ENCODE assay signal across 8 cellular contexts in the genomic region with DNA sequence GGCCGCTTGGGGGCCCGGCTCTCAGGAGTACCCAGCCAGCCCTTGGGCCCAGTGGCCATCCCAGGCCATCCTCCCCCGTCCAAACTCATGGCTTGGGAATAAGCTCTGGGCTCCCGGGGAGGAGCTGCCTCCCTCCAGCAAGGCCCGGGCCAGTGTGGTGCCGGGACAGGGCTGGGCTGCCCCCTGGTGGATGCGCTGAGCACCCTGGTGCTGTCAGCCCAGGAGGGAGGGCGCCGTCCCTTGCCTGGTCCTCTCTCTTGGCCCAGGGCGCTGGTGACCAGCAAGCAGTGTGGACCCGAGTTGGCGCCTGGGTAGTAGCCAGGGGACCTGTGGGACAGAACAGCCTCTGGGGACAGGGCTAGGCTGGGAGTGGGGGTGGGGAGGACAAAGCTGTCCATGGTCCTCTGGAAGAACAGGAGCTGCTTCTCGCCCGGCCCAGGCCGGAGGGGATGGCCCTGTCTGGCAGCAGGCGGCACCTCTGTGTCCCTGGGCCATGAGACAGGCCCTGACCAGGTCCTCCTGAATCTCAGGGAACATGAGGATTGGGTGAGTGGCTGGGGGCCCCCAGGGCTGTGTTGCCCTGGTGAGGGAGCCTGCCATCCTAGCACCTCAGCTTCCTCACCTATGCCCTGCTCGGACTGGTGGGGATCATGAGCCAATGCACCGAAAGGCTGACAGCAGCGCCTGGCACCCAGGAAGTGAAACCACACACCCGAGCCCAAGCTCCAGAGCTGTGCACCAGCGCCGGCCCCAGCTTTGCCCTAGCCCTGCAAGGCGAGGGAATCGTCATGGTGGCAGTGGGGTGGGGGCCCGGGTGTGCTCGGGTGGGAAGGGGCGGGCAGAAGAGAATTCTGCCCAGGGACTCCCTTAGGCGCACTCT. TPM values are rescaled to one million over a fixed set of nuclear protein-coding genes. Genes with fewer than 3 reads are reported as not detected.
DNase-seq lines count a peak whose midpoint lies in the region; ATAC-seq, FAIRE-seq and TF ChIP-seq lines count a peak whose summit lies in the region.

No MANE protein-coding gene starts in this region.

- peaks cover 20% of the 10 kb centered on the region for H3K4me1 ChIP-seq in SJCRH30
- no peaks in the 10 kb centered on the region for H3K4me1 ChIP-seq in pancreas
- peaks cover 0 to 16% (median 8%) of the 10 kb centered on the region in 4 donors for H3K4me1 ChIP-seq in tibial nerve

- TF ChIP-seq CTCF in pancreas (IDR thresholded peaks at IDR 0.05), result peak; percentile 80 to 89 (median 85)
- peak; percentile 87 to 99 (median 93) for TF ChIP-seq CTCF in tibial nerve (IDR thresholded peaks at IDR 0.05)

- FAIRE-seq in frontal cortex (lab: Jason Lieb, UNC), result no peak
- no peak for FAIRE-seq in pancreas (lab: Jason Lieb, UNC)

- H3K9me3 ChIP-seq in SJCRH30 (replicated peaks), result no peaks in the 10 kb centered on the region
- no peaks in the 10 kb centered on the region for H3K9me3 ChIP-seq in pancreas
- no peaks in the 10 kb centered on the region for H3K9me3 ChIP-seq in tibial nerve

- no peak for TF ChIP-seq POLR2A in tibial nerve (IDR thresholded peaks at IDR 0.05)

- DNase-seq in Caki2 (ENCODE audit: low read depth), result peak; percentile 30
- peak; percentile 93 for DNase-seq in HEK293T (ENCODE audit: extremely low spot score)
- DNase-seq in SJCRH30, result peak; percentile 89 to 91
- peak; percentile 91 for DNase-seq in activated effector memory CD4-positive, alpha-beta T cell treated with anti-CD3 and anti-CD28 coated beads, Interleukin-2, amount 50 U/mL, for 16 hours
- DNase-seq in frontal cortex (ENCODE audit: low spot score in 2 of 2), result peak; percentile 89 to 97
- peak; percentile 70 to 95 (median 83) for DNase-seq in pancreas
- peak; percentile 67 to 76 for DNase-seq in tibial nerve (ENCODE audit: low spot score in 2 of 2)

- WGBS in pancreas, 2 donors, result 36 to 42% methylated on average over 28 of the region's 28 CpGs
- WGBS in tibial nerve, 2 donors, result 34 to 39% methylated on average over 12 to 21 of the region's 28 CpGs

- POLR2A ChIA-PET in HEK293T (lab: Yijun Ruan, JAX), result interaction anchor here (0.6 to 2.0 kb wide), 5 partner anchors 9 to 187 kb away, joined by 3 to 18 read pairs (median 4); a partner anchor contains a TSS

- in situ Hi-C loops in Caki2 (cut with HindIII; ENCODE audit: low pct_unique_long_range_greater_than_20kb, low sequenced_read_pairs), result no loop called here

- CTCF ChIA-PET in HEK293T (lab: Yijun Ruan, JAX), result interaction anchor here (0.6 to 2.2 kb wide), 17 partner anchors 10 to 207 kb away, joined by 3 to 65 read pairs (median 4); a partner anchor contains a TSS

- H3K4me3 ChIP-seq in SJCRH30 (no peak overlapping the region), pancreas (no peak overlapping the region), tibial nerve (no peak overlapping the region)

- H3K36me3 ChIP-seq in SJCRH30 (no peaks in the 10 kb centered on the region), pancreas (no peaks in the 10 kb centered on the region), tibial nerve (peaks cover 0 to 10% (median 0%) of the 10 kb centered on the region in 3 donors)

- H3K27me3 ChIP-seq in SJCRH30 (peaks cover 9% of the 10 kb centered on the region; the same call in 1 of the 2 replicates), pancreas (no peaks in the 10 kb centered on the region), tibial nerve (no peaks in the 10 kb centered on the region)

- ATAC-seq in pancreas, result peak; percentile 89 to 98 (median 96)
- ATAC-seq in HG02973 (IDR thresholded peaks at IDR 0.05; ENCODE audit: unreplicated experiment), result no peak

- TF ChIP-seq EP300 in tibial nerve (IDR thresholded peaks at IDR 0.05), result peak; percentile 29 to 64

- H3K27ac ChIP-seq in SJCRH30 (no peak overlapping the region), pancreas (no peak overlapping the region), tibial nerve (peak overlapping the region in 1 of 4 donors; percentile 46)

- intact Hi-C loops in pancreas (cut with DNase I), result loop anchor here in 2 of 3 donors (2.0 to 5.0 kb wide), 2 partner anchors 185 kb away; no protein-coding TSS in a partner anchor

TF ChIP-seq in HEK293T, 16 proteins besides CTCF, POLR2A, EP300 and RAD21:
- no peak for TF ChIP-seq SP1 (IDR thresholded peaks at IDR 0.05)
- TF ChIP-seq HDGF (IDR thresholded peaks at IDR 0.05; ENCODE audit: borderline replicate concordance), result no peak
- no peak for TF ChIP-seq ELF4 (IDR thresholded peaks at IDR 0.05)
- TF ChIP-seq BHLHE40 (IDR thresholded peaks at IDR 0.05; ENCODE audit: borderline replicate concordance), result no peak
- no peak for TF ChIP-seq LEF1 (IDR thresholded peaks at IDR 0.05; ENCODE audit: borderline replicate concordance)

RNA-seq across cellular contexts. Expression of a gene that starts 9.4 kb away (rescaled TPM):
- total RNA-seq in Caki2 (2014; rRNA removed; shearing (Covaris generic); ENCODE audit: low replicate concordance), result 10.3 and 20.3 TPM in 2 replicates
- total RNA-seq in SJCRH30 (2014; rRNA removed; shearing (Covaris generic)), result 7.5 TPM in 2 replicates
- 11.0 TPM for total RNA-seq in frontal cortex
- total RNA-seq in pancreas, result 1 to 10 TPM; 4.7 to 8.9 (median 5.2) TPM
- 1 to 10 TPM; 5.2 to 9.3 TPM for polyA plus RNA-seq in pancreas
- total RNA-seq in tibial nerve, result 10 to 100 TPM in 3 of 4 donors, 1 to 10 TPM in 1; 8.7 to 21.9 (median 16.1) TPM

RNA-seq across cellular contexts. Expression of a gene that starts 9.7 kb away (rescaled TPM):
- total RNA-seq in Caki2 (2014; rRNA removed; shearing (Covaris generic); ENCODE audit: low replicate concordance), result 55.7 and 105 TPM in 2 replicates
- total RNA-seq in SJCRH30 (2014; rRNA removed; shearing (Covaris generic)), result 124 and 145 TPM in 2 replicates
- total RNA-seq in frontal cortex, result 29.8 TPM
- 10 to 100 TPM; 58.2 to 84.2 (median 70.9) TPM for total RNA-seq in pancreas
- 10 to 100 TPM; 54.8 to 67.6 TPM for polyA plus RNA-seq in pancreas
- 10 to 100 TPM; 56.4 to 76.8 (median 66.8) TPM for total RNA-seq in tibial nerve

RNA-seq across cellular contexts. Expression of a gene that starts 30.4 kb away (rescaled TPM):
- total RNA-seq in Caki2 (2014; rRNA removed; shearing (Covaris generic); ENCODE audit: low replicate concordance), result 67.4 and 71.9 TPM in 2 replicates
- 28.8 and 32.7 TPM in 2 replicates for total RNA-seq in SJCRH30 (2014; rRNA removed; shearing (Covaris generic))
- 20.0 TPM for total RNA-seq in frontal cortex
- 10 to 100 TPM; 10.1 to 14.8 (median 10.7) TPM for total RNA-seq in pancreas
- 10 to 100 TPM; 16.3 to 16.8 TPM for polyA plus RNA-seq in pancreas
- 10 to 100 TPM; 27.6 to 44.7 (median 37.8) TPM for total RNA-seq in tibial nerve

Comparison
In these comparisons a context has a peak if more than half of its experiments do, and no peak if none do; other contexts are left out.
1. DNase-seq: peak in every context shown above with its lines; median percentile 93 in HEK293T; 93 in frontal cortex; 91 in activated effector memory CD4-positive, alpha-beta T cell treated with anti-CD3 and anti-CD28 coated beads, Interleukin-2, amount 50 U/mL, for 16 hours; 90 in SJCRH30; 83 in pancreas; 72 in tibial nerve; 30 in Caki2.